1 cellular context compared by ENCODE assay signal in genomic region chr5:149962601-149963300, GRCh38.
A peak's percentile ranks its signal among the peaks of the same experiment; 100 is the strongest.
TF ChIP-seq lines count a peak whose summit lies in the region.

No MANE protein-coding gene starts in this region.

TF ChIP-seq in HEK293, 187 proteins besides CTCF, POLR2A, EP300 and RAD21 (continued from another document and continues in another):
- TF ChIP-seq ZNF513 (tag by site-specific recombination; IDR thresholded peaks at IDR 0.05) (no peak), ZNF596 (tag by site-specific recombination; IDR thresholded peaks at IDR 0.05) (no peak), ZNF202 (tag by site-specific recombination; IDR thresholded peaks at IDR 0.05; ENCODE audit: borderline replicate concordance) (peak; percentile 98), ZSCAN4 (tag by site-specific recombination; IDR thresholded peaks at IDR 0.05) (no peak), IKZF3 (tag by site-specific recombination; IDR thresholded peaks at IDR 0.05) (no peak), MZF1 (tag by site-specific recombination; IDR thresholded peaks at IDR 0.05; ENCODE audit: borderline replicate concordance) (peak; percentile 49; the same call in 1 of the 2 replicates), ZNF530 (tag by site-specific recombination; IDR thresholded peaks at IDR 0.05; ENCODE audit: low read depth) (peak; percentile 51; the same call in 1 of the 2 replicates), BCL6B (tag by site-specific recombination; IDR thresholded peaks at IDR 0.05) (no peak), ZNF560 (tag by site-specific recombination; IDR thresholded peaks at IDR 0.05; ENCODE audit: borderline replicate concordance) (no peak; the same call in none of the 2 replicates), SP7 (tag by site-specific recombination; IDR thresholded peaks at IDR 0.05) (no peak), ZNF629 (tag by site-specific recombination; IDR thresholded peaks at IDR 0.05) (peak; percentile 73; the same call in 1 of the 2 replicates), WT1 (tag by site-specific recombination; IDR thresholded peaks at IDR 0.05) (no peak), HOXD13 (CRISPR knock-in tag; IDR thresholded peaks at IDR 0.05; ENCODE audit: borderline replicate concordance) (no peak), ZBTB8A (tag by site-specific recombination; IDR thresholded peaks at IDR 0.05) (peak; percentile 85), ZNF830 (tag by site-specific recombination; IDR thresholded peaks at IDR 0.05; ENCODE audit: low read depth) (no peak), ZNF488 (tag by site-specific recombination; IDR thresholded peaks at IDR 0.05) (no peak), ZNF654 (tag by site-specific recombination; IDR thresholded peaks at IDR 0.05; ENCODE audit: low read depth) (peak; percentile 56), TSHZ1 (tag by site-specific recombination; IDR thresholded peaks at IDR 0.05; ENCODE audit: borderline replicate concordance) (peak; percentile 25; the same call in 1 of the 2 replicates), ZFP41 (tag by site-specific recombination; IDR thresholded peaks at IDR 0.05; ENCODE audit: borderline replicate concordance) (no peak), PRDM4 (tag by site-specific recombination; IDR thresholded peaks at IDR 0.05) (no peak), PRDM10 (tag by site-specific recombination; IDR thresholded peaks at IDR 0.05) (no peak), ZNF580 (tag by site-specific recombination; IDR thresholded peaks at IDR 0.05) (0 out of 2 replicates have a peak, but pooled peaks have one; percentile 32), ZNF777 (tag by site-specific recombination; IDR thresholded peaks at IDR 0.05; ENCODE audit: borderline replicate concordance) (no peak), ELK4 (IDR thresholded peaks at IDR 0.05; ENCODE audit: borderline replicate concordance, low read depth, low read length) (no peak), ZNF2 (tag by site-specific recombination; IDR thresholded peaks at IDR 0.05) (no peak), GFI1B (tag by site-specific recombination; IDR thresholded peaks at IDR 0.05) (peak; percentile 64; the same call in 1 of the 2 replicates), ZNF501 (tag by site-specific recombination; IDR thresholded peaks at IDR 0.05) (peak; percentile 53; the same call in 1 of the 2 replicates), ZSCAN30 (tag by site-specific recombination; IDR thresholded peaks at IDR 0.05) (no peak), ZFP69B (tag by site-specific recombination; IDR thresholded peaks at IDR 0.05) (no peak), ZNF518A (tag by site-specific recombination; conservative IDR thresholded peaks at IDR 0.05; ENCODE audit: low read depth) (peak; percentile 98), EGR2 (tag by site-specific recombination; IDR thresholded peaks at IDR 0.05; ENCODE audit: low read depth) (no peak), ZNF184 (tag by site-specific recombination; IDR thresholded peaks at IDR 0.05) (no peak), ZBTB7A (tag by site-specific recombination; IDR thresholded peaks at IDR 0.05; ENCODE audit: low read depth) (no peak), ZBTB48 (tag by site-specific recombination; IDR thresholded peaks at IDR 0.05) (no peak), MYNN (tag by site-specific recombination; IDR thresholded peaks at IDR 0.05; ENCODE audit: borderline replicate concordance) (peak; percentile 48; the same call in 1 of the 2 replicates), ZNF664 (tag by site-specific recombination; IDR thresholded peaks at IDR 0.05) (peak; percentile 92)
